In the genomic region with DNA sequence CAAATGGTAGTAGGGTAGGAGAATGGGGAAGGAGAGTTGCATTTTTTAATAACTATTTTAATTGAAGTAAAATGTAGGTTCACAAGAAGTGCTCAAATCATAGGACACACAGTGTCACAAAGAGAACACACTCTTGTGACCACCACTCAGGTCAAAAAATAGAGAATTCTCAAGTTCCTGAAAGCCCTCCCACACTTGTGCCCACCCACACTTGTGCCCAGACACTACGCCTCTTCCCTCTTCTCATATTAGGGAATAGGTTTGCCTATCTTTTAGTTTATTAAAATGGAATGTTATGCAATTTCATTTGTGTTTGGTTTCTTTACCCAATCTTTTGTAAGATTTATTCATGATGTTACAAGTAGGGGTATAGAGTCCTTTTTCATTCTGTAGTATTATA, we compare ENCODE assay signal across 22 cellular contexts.
"Had no signal": no experiment of that assay in that cellular context is flagged by ENCODE, and none has a peak within 500 bp of the region (broad histone marks: within the 10 kb centered on the region; RNA-seq: fewer than 3 reads in every experiment).

No MANE protein-coding gene starts in this region.

- FAIRE-seq: small intestine had no signal

- H3K4me1 ChIP-seq: parathyroid adenoma, psoas muscle, tibial nerve, vagina had no signal

- H3K27ac Mint-ChIP-seq: nephron, type B pancreatic cell had no signal

- H3K27me3 Mint-ChIP-seq: naive thymus-derived CD8-positive, alpha-beta T cell; stimulated activated memory B cell treated with anti-CD40 and anti-IgM and Interleukin-4, amounts not matched to agents 10 μg/mL and 1 μg/mL and 100 μg/mL, for 72 hours; stimulated activated naive CD8-positive, alpha-beta T cell treated with anti-CD3 and anti-CD28 coated beads, Interleukin-15, amount 100 ng/mL, for 72 hours; type B pancreatic cell had no signal

- H3K9me3 ChIP-seq: left ventricle myocardium inferior, psoas muscle, spleen, tibial nerve, vagina had no signal

- H3K27ac ChIP-seq: hepatocyte, left ventricle myocardium inferior, parathyroid adenoma, psoas muscle, spleen, tibial nerve, vagina had no signal

- H3K9me3 Mint-ChIP-seq: naive thymus-derived CD8-positive, alpha-beta T cell; nephron; neural crest cell; stimulated activated memory B cell treated with anti-CD40 and anti-IgM and Interleukin-4, amounts not matched to agents 10 μg/mL and 1 μg/mL and 100 μg/mL, for 72 hours; stimulated activated naive CD8-positive, alpha-beta T cell treated with anti-CD3 and anti-CD28 coated beads, Interleukin-15, amount 100 ng/mL, for 72 hours; type B pancreatic cell had no signal

- DNase-seq: islet precursor cell; left ventricle myocardium inferior; mesenchymal stem cell; naive thymus-derived CD8-positive, alpha-beta T cell; occipital lobe; psoas muscle; right cardiac atrium; small intestine; spleen; stimulated activated CD4-positive, alpha-beta T cell treated with anti-CD3 and anti-CD28 coated beads, Interleukin-4, amount 100 ng/mL, for 24 hours; stimulated activated naive CD4-positive, alpha-beta T cell treated with Interleukin-2 at 50 U/mL for 16 hours; stimulated activated naive CD8-positive, alpha-beta T cell treated with anti-CD3 and anti-CD28 coated beads, Interleukin-15, amount 100 ng/mL, for 72 hours; substantia nigra had no signal

- H3K4me3 Mint-ChIP-seq: naive thymus-derived CD8-positive, alpha-beta T cell; nephron; neural crest cell; stimulated activated memory B cell treated with anti-CD40 and anti-IgM and Interleukin-4, amounts not matched to agents 10 μg/mL and 1 μg/mL and 100 μg/mL, for 72 hours; stimulated activated naive CD8-positive, alpha-beta T cell treated with anti-CD3 and anti-CD28 coated beads, Interleukin-15, amount 100 ng/mL, for 72 hours; type B pancreatic cell had no signal

- ATAC-seq: naive thymus-derived CD8-positive, alpha-beta T cell; right cardiac atrium; sciatic nerve; stimulated activated memory B cell treated with anti-CD40 and anti-IgM and Interleukin-4, amounts not matched to agents 10 μg/mL and 1 μg/mL and 100 μg/mL, for 72 hours; stimulated activated naive CD8-positive, alpha-beta T cell treated with anti-CD3 and anti-CD28 coated beads, Interleukin-15, amount 100 ng/mL, for 72 hours had no signal

- H3K4me3 ChIP-seq: hepatocyte, left ventricle myocardium inferior, psoas muscle, spleen, tibial nerve, vagina had no signal

- H3K4me1 Mint-ChIP-seq: neural crest cell; stimulated activated naive CD8-positive, alpha-beta T cell treated with anti-CD3 and anti-CD28 coated beads, Interleukin-15, amount 100 ng/mL, for 72 hours had no signal
